ENCODE assay signal across 1 cellular context in genomic region chr20:16613954-16614353, GRCh38.
TF ChIP-seq lines count a peak whose summit lies in the region.

No MANE protein-coding gene starts in this region.

TF ChIP-seq in HepG2, 621 proteins besides CTCF, POLR2A, EP300 and RAD21 (continued from another document):
- TF ChIP-seq, protein P1, sequence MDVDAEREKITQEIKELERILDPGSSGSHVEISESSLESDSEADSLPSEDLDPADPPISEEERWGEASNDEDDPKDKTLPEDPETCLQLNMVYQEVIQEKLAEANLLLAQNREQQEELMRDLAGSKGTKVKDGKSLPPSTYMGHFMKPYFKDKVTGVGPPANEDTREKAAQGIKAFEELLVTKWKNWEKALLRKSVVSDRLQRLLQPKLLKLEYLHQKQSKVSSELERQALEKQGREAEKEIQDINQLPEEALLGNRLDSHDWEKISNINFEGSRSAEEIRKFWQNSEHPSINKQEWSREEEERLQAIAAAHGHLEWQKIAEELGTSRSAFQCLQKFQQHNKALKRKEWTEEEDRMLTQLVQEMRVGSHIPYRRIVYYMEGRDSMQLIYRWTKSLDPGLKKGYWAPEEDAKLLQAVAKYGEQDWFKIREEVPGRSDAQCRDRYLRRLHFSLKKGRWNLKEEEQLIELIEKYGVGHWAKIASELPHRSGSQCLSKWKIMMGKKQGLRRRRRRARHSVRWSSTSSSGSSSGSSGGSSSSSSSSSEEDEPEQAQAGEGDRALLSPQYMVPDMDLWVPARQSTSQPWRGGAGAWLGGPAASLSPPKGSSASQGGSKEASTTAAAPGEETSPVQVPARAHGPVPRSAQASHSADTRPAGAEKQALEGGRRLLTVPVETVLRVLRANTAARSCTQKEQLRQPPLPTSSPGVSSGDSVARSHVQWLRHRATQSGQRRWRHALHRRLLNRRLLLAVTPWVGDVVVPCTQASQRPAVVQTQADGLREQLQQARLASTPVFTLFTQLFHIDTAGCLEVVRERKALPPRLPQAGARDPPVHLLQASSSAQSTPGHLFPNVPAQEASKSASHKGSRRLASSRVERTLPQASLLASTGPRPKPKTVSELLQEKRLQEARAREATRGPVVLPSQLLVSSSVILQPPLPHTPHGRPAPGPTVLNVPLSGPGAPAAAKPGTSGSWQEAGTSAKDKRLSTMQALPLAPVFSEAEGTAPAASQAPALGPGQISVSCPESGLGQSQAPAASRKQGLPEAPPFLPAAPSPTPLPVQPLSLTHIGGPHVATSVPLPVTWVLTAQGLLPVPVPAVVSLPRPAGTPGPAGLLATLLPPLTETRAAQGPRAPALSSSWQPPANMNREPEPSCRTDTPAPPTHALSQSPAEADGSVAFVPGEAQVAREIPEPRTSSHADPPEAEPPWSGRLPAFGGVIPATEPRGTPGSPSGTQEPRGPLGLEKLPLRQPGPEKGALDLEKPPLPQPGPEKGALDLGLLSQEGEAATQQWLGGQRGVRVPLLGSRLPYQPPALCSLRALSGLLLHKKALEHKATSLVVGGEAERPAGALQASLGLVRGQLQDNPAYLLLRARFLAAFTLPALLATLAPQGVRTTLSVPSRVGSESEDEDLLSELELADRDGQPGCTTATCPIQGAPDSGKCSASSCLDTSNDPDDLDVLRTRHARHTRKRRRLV (CRISPR knock-in tag; IDR thresholded peaks at IDR 0.05) = no peak
- TF ChIP-seq SNAI1 (CRISPR knock-in tag; IDR thresholded peaks at IDR 0.05; ENCODE audit: borderline replicate concordance) (no peak), ZNF598 (CRISPR knock-in tag; IDR thresholded peaks at IDR 0.05; ENCODE audit: borderline replicate concordance) (no peak), CENPBD1 (CRISPR knock-in tag; IDR thresholded peaks at IDR 0.05; ENCODE audit: borderline replicate concordance, low read depth) (no peak)
